In the genomic region with DNA sequence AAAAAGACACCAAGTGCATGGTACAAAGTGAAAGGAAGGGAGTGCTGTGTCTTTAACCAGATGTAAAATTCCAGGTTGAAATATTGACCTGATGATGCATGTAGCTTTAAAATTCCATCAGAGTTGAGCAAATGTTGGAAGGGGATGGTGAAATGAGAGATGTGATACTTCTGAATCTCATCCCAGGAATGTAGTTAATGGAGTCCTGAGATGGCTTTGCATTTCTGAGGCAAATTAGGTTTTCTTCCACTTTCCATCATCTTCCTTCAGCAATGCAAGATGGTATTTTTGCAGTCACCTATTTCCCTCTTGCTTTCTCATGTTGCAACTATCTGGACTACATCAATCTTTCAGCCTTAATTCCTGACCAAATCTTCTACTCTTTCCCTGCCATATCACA, we compare ENCODE assay signal across 18 cellular contexts.
DNase-seq lines count a peak whose midpoint lies in the region; ATAC-seq and TF ChIP-seq lines count a peak whose summit lies in the region.
"Had no signal": no experiment of that assay in that cellular context is flagged by ENCODE, and none has a peak within 500 bp of the region (broad histone marks: within the 10 kb centered on the region; RNA-seq: fewer than 3 reads in every experiment).

No MANE protein-coding gene starts in this region.

- H3K79me2 ChIP-seq in hepatocyte, result no peaks in the 10 kb centered on the region

- peaks cover 5% of the 10 kb centered on the region for H3K4me1 ChIP-seq in hepatocyte (ENCODE audit: insufficient read depth)
- H3K4me1 ChIP-seq: SJSA1 had no signal

- H3K4me3 ChIP-seq in astrocyte of the spinal cord (ENCODE audit: low read depth, low read length), result no peak overlapping the region
- no peak overlapping the region for H3K4me3 ChIP-seq in skeletal muscle cell (ENCODE audit: low read depth, low read length)
- no peak overlapping the region for H3K4me3 ChIP-seq in hepatocyte
- H3K4me3 ChIP-seq: PC-9, SJSA1 had no signal

- no peaks in the 10 kb centered on the region for H3K27me3 ChIP-seq in hepatocyte
- H3K27me3 ChIP-seq: SJSA1 had no signal

- no peak overlapping the region for H2AFZ ChIP-seq in hepatocyte
- H2AFZ ChIP-seq: PC-9 had no signal

- in situ Hi-C loops in astrocyte of the spinal cord (cut with HindIII; ENCODE audit: low sequenced_read_pairs), result no loop called here

- H3K9me3 ChIP-seq in hepatocyte (ENCODE audit: low read depth), result no peaks in the 10 kb centered on the region
- H3K9me3 ChIP-seq: SJSA1 had no signal

- H3K9me3 Mint-ChIP-seq in mesothelial cell of epicardium, result no peaks in the 10 kb centered on the region
- H3K9me3 Mint-ChIP-seq in activated CD4-positive, alpha-beta T cell treated with anti-CD3 and anti-CD28 coated beads, Interleukin-2, amount 10 ng/mL, durations not matched to agents 24 days and 14 days, result no peaks in the 10 kb centered on the region

- peak overlapping the region; percentile 66 for H3K27ac Mint-ChIP-seq in mesothelial cell of epicardium
- H3K27ac Mint-ChIP-seq in activated CD4-positive, alpha-beta T cell treated with anti-CD3 and anti-CD28 coated beads, Interleukin-2, amount 10 ng/mL, durations not matched to agents 24 days and 14 days, result no peak overlapping the region
- H3K27ac Mint-ChIP-seq: CD4-positive, CD25-positive, alpha-beta regulatory T cell had no signal

- H3K4me2 ChIP-seq in hepatocyte, result no peak overlapping the region
- H3K4me2 ChIP-seq: PC-9 had no signal

- H4K20me1 ChIP-seq in hepatocyte (ENCODE audit: insufficient read depth, poor library complexity, severe bottlenecking), result no peaks in the 10 kb centered on the region

- no peaks in the 10 kb centered on the region for H3K9me2 ChIP-seq in hepatocyte (replicated peaks; ENCODE audit: insufficient read depth)

- no peaks in the 10 kb centered on the region for H3K36me3 Mint-ChIP-seq in mesothelial cell of epicardium
- H3K36me3 Mint-ChIP-seq in activated CD4-positive, alpha-beta T cell treated with anti-CD3 and anti-CD28 coated beads, Interleukin-2, amount 10 ng/mL, durations not matched to agents 24 days and 14 days (ENCODE audit: low read depth), result no peaks in the 10 kb centered on the region
- H3K36me3 Mint-ChIP-seq: CD4-positive, CD25-positive, alpha-beta regulatory T cell had no signal

- H3K36me3 ChIP-seq in hepatocyte (replicated peaks; ENCODE audit: insufficient read depth, low read depth), result no peaks in the 10 kb centered on the region
- H3K36me3 ChIP-seq: SJSA1 had no signal

- no peak for ATAC-seq in GM19023 (IDR thresholded peaks at IDR 0.05; ENCODE audit: unreplicated experiment)
- no peak for ATAC-seq in HG03521 (IDR thresholded peaks at IDR 0.05; ENCODE audit: unreplicated experiment)

- DNase-seq in NCI-H146 (lab: John Stamatoyannopoulos, UW), result peak; percentile 10
- peak; percentile 53 for DNase-seq in astrocyte of the spinal cord (ENCODE audit: low read depth, low spot score)
- DNase-seq in mesothelial cell of epicardium (ENCODE audit: low spot score in 2 of 2, unreplicated experiment in 2 of 2), result no peak
- DNase-seq in skeletal muscle cell (ENCODE audit: low read depth), result peak; percentile 54
- DNase-seq in activated CD4-positive, alpha-beta T cell treated with anti-CD3 and anti-CD28 coated beads, Interleukin-2, amount 10 ng/mL, durations not matched to agents 24 days and 14 days, result no peak
- no peak for DNase-seq in hepatocyte (ENCODE audit: low spot score)
- DNase-seq: ACHN; CD4-positive, CD25-positive, alpha-beta regulatory T cell; DMS53; KG1; NCI-H1417 treated with DMSO at 0.1 percent for 48 hours; NCI-H2029 treated with DMSO at 0.1 percent for 48 hours; NCI-H2171 treated with DMSO at 0.1 percent for 48 hours; NCI-H748 treated with DMSO at 0.1 percent for 48 hours; PC-9 had no signal

- no peak overlapping the region for H3K4me3 Mint-ChIP-seq in mesothelial cell of epicardium
- H3K4me3 Mint-ChIP-seq in activated CD4-positive, alpha-beta T cell treated with anti-CD3 and anti-CD28 coated beads, Interleukin-2, amount 10 ng/mL, durations not matched to agents 24 days and 14 days, result no peak overlapping the region
- H3K4me3 Mint-ChIP-seq: CD4-positive, CD25-positive, alpha-beta regulatory T cell had no signal

- intact Hi-C loops in activated CD4-positive, alpha-beta T cell treated with anti-CD3 and anti-CD28 coated beads, Interleukin-2, amount 10 ng/mL, durations not matched to agents 24 days and 14 days (cut with micrococcal nuclease), result no loop called here

- no peak overlapping the region for H3K27ac ChIP-seq in hepatocyte
- H3K27ac ChIP-seq: PC-9, SJSA1 had no signal

- H3K27me3 Mint-ChIP-seq in mesothelial cell of epicardium (ENCODE audit: low read depth), result no peaks in the 10 kb centered on the region
- peaks cover 6% of the 10 kb centered on the region for H3K27me3 Mint-ChIP-seq in activated CD4-positive, alpha-beta T cell treated with anti-CD3 and anti-CD28 coated beads, Interleukin-2, amount 10 ng/mL, durations not matched to agents 24 days and 14 days
- H3K27me3 Mint-ChIP-seq: CD4-positive, CD25-positive, alpha-beta regulatory T cell had no signal

- no peak for TF ChIP-seq CTCF in astrocyte of the spinal cord (IDR thresholded peaks at IDR 0.05; ENCODE audit: low read depth, low read length)
- TF ChIP-seq CTCF in mesothelial cell of epicardium (IDR thresholded peaks at IDR 0.05; ENCODE audit: unreplicated experiment), result no peak
- TF ChIP-seq CTCF in hepatocyte (IDR thresholded peaks at IDR 0.05; ENCODE audit: poor library complexity), result no peak

- peaks cover 61% of the 10 kb centered on the region for H3K4me1 Mint-ChIP-seq in mesothelial cell of epicardium
- no peaks in the 10 kb centered on the region for H3K4me1 Mint-ChIP-seq in activated CD4-positive, alpha-beta T cell treated with anti-CD3 and anti-CD28 coated beads, Interleukin-2, amount 10 ng/mL, durations not matched to agents 24 days and 14 days
- H3K4me1 Mint-ChIP-seq: CD4-positive, CD25-positive, alpha-beta regulatory T cell had no signal

Comparison
In these comparisons a context has a peak if more than half of its experiments do, and no peak if none do; other contexts are left out.
1. DNase-seq: peak in NCI-H146 (single experiment), astrocyte of the spinal cord (single experiment) and skeletal muscle cell (single experiment); none in mesothelial cell of epicardium (0 of 2), activated CD4-positive, alpha-beta T cell treated with anti-CD3 and anti-CD28 coated beads, Interleukin-2, amount 10 ng/mL, durations not matched to agents 24 days and 14 days (single experiment) and hepatocyte (single experiment).